ENCODE assay signal across 1 cellular context in genomic region chr1:229148743-229149142, GRCh38.
TF ChIP-seq lines count a peak whose summit lies in the region.

No MANE protein-coding gene starts in this region.

TF ChIP-seq in K562, 482 proteins besides CTCF, POLR2A, EP300 and RAD21 (continued from another document):
- TF ChIP-seq, protein P1, sequence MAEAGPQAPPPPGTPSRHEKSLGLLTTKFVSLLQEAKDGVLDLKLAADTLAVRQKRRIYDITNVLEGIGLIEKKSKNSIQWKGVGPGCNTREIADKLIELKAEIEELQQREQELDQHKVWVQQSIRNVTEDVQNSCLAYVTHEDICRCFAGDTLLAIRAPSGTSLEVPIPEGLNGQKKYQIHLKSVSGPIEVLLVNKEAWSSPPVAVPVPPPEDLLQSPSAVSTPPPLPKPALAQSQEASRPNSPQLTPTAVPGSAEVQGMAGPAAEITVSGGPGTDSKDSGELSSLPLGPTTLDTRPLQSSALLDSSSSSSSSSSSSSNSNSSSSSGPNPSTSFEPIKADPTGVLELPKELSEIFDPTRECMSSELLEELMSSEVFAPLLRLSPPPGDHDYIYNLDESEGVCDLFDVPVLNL (CRISPR knock-in tag; IDR thresholded peaks at IDR 0.05; ENCODE audit: low read depth), result no peak
- TF ChIP-seq RB1 (IDR thresholded peaks at IDR 0.05; ENCODE audit: low read depth) (no peak), ZZZ3 (IDR thresholded peaks at IDR 0.05) (no peak), SMAD1 (IDR thresholded peaks at IDR 0.05; ENCODE audit: low read depth, low read length, partially characterized antibody) (no peak), ZNF175 (CRISPR knock-in tag; IDR thresholded peaks at IDR 0.05; ENCODE audit: low read depth) (no peak), SOX6 (IDR thresholded peaks at IDR 0.05) (no peak)
